7 cellular contexts compared by ENCODE assay signal in genomic region chr11:62730076-62730475, GRCh38. TPM values are rescaled to one million over a fixed set of nuclear protein-coding genes. Genes with fewer than 3 reads are reported as not detected.
DNase-seq lines count a peak whose midpoint lies in the region; ATAC-seq, FAIRE-seq and TF ChIP-seq lines count a peak whose summit lies in the region.
"Not testable (repeated sequence)": the region's sequence is repeated elsewhere in the genome, so short reads cannot be mapped to it uniquely, and the experiment has no call there.
"Had no signal": no experiment of that assay in that cellular context is flagged by ENCODE, and none has a peak within 500 bp of the region (broad histone marks: within the 10 kb centered on the region; RNA-seq: fewer than 3 reads in every experiment).

No MANE protein-coding gene starts in this region.

- H3K27ac Mint-ChIP-seq in CD4-positive, CD25-positive, alpha-beta regulatory T cell = peak overlapping the region in 2 of 3 donors; percentile 14 to 80
- H3K27ac Mint-ChIP-seq in activated T-helper 1 cell treated with anti-CD3 and anti-CD28 coated beads, Interleukin-12 subunit alpha, Interleukin-12 subunit beta, Interleukin-2, Interleukin-4 antibody, amounts not matched to agents 30 ng/mL and 10 ng/mL and 1 ng/mL, durations not matched to agents 14 hours and 24 hours and 36 hours = not testable (repeated sequence)

- peaks cover 16% of the 10 kb centered on the region for H3K23me2 ChIP-seq in H1 (ENCODE audit: low read depth, low read length)

- H4K91ac ChIP-seq in H1 (replicated peaks; ENCODE audit: insufficient read length, low read length) = not testable (repeated sequence)

- H3K27ac ChIP-seq in CD4-positive, CD25-positive, alpha-beta regulatory T cell (ENCODE audit: insufficient read depth, low read length, poor library complexity, severe bottlenecking); H1 (ENCODE audit: low read depth, low read length); mesendoderm (ENCODE audit: low read depth, low read length); skeletal muscle tissue (ENCODE audit: low read depth, low read length): not testable (repeated sequence)

- H3K4me2 ChIP-seq in H1 (ENCODE audit: insufficient read depth in 1 of 2, low read depth in 2 of 2, low read length in 2 of 2) = peak overlapping the region; percentile 34 to 93; a peak in 2 of 4 replicates
- not testable (repeated sequence) for H3K4me2 ChIP-seq in mesendoderm (ENCODE audit: low read length)

- POLR2A ChIA-PET in H1 (lab: Charles Lee; ENCODE audit: partially characterized antibody) = interaction anchor here (0.8 to 10.9 kb wide), 11 partner anchors 9 to 124 kb away, joined by 3 to 192 read pairs (median 6); partner anchors contain the start of genes BSCL2, GNG3, TAF6L and TMEM179B

- not testable (repeated sequence) for TF ChIP-seq RAD21 in H1 (IDR thresholded peaks at IDR 0.05 in 1 of 2, conservative IDR thresholded peaks at IDR 0.05 in 1 of 2; ENCODE audit: low read depth in 2 of 2, low read length in 2 of 2)

- not testable (repeated sequence) for H3K9me3 ChIP-seq in CD4-positive, CD25-positive, alpha-beta regulatory T cell (ENCODE audit: control insufficient read depth in 2 of 2, low read length in 2 of 2); H1 (ENCODE audit: insufficient read depth in 2 of 2, low read depth in 1 of 2, low read length in 1 of 2); skeletal muscle tissue (ENCODE audit: control insufficient read depth in 3 of 3, low read length in 3 of 3)

- not testable (repeated sequence) for H2BK15ac ChIP-seq in H1 (ENCODE audit: low read length); mesendoderm (replicated peaks; ENCODE audit: low read depth)

- peaks cover 13% of the 10 kb centered on the region for H3K27me3 Mint-ChIP-seq in CD4-positive, CD25-positive, alpha-beta regulatory T cell
- not testable (repeated sequence) for H3K27me3 Mint-ChIP-seq in activated T-helper 1 cell treated with anti-CD3 and anti-CD28 coated beads, Interleukin-12 subunit alpha, Interleukin-12 subunit beta, Interleukin-2, Interleukin-4 antibody, amounts not matched to agents 30 ng/mL and 10 ng/mL and 1 ng/mL, durations not matched to agents 14 hours and 24 hours and 36 hours (ENCODE audit: insufficient read depth)

- peaks cover 4 to 12% of the 10 kb centered on the region in 2 experiments for H4K20me1 ChIP-seq in H1 (replicated peaks in 1 of 2; ENCODE audit: control insufficient read depth in 1 of 2, insufficient read depth in 2 of 2, low read length in 2 of 2)

- ATAC-seq in CD4-positive, CD25-positive, alpha-beta regulatory T cell (ENCODE audit: low read depth in 2 of 2) = not testable (repeated sequence)

- H2AFZ ChIP-seq in H1 (ENCODE audit: low read length) = not testable (repeated sequence)

- FAIRE-seq in H1 (lab: Jason Lieb, UNC) = not testable (repeated sequence)

- WGBS in H1 (ENCODE audit: extremely low coverage in 1 of 2, insufficient coverage in 1 of 2, insufficient read length in 1 of 2, insufficient replicate concordance in 2 of 2, low coverage in 1 of 2, low lambda C conversion rate in 2 of 2, missing lambda C conversion rate in 1 of 2), 2 experiments = 86% methylated on average over 14 of the region's 14 CpGs; no CpG with 5 or more reads in 1 of the 2 experiments
- WGBS in mesendoderm (ENCODE audit: extremely low coverage, insufficient coverage, low lambda C conversion rate) = no CpG with 5 or more reads among the region's 14 CpGs

- not testable (repeated sequence) for H3K4ac ChIP-seq in H1 (replicated peaks; ENCODE audit: insufficient read length, low read depth, low read length); mesendoderm (ENCODE audit: low read depth, low read length)

- not testable (repeated sequence) for TF ChIP-seq POLR2A in NB4 (IDR thresholded peaks at IDR 0.05; ENCODE audit: extremely low read depth, insufficient read length); H1 (IDR thresholded peaks at IDR 0.05; ENCODE audit: control extremely low read depth in 1 of 2, low read depth in 2 of 2, low read length in 2 of 2)

- peaks cover 22% of the 10 kb centered on the region for H3K36me3 ChIP-seq in CD4-positive, CD25-positive, alpha-beta regulatory T cell (ENCODE audit: control insufficient read depth, insufficient read depth, low read length)
- H3K36me3 ChIP-seq in H1 (ENCODE audit: control insufficient read depth in 2 of 4, insufficient read depth in 4 of 4, low read length in 3 of 4) (peaks cover 1 to 14% (median 4%) of the 10 kb centered on the region in 4 experiments; a peak in 6 of 8 replicates), skeletal muscle tissue (ENCODE audit: control insufficient read depth in 3 of 3, insufficient read depth in 3 of 3, low read length in 3 of 3) (peaks cover 9 to 21% (median 14%) of the 10 kb centered on the region in 3 donors)
- not testable (repeated sequence) for H3K36me3 ChIP-seq in mesendoderm (ENCODE audit: control insufficient read depth, insufficient read depth, low read length)

- not testable (repeated sequence) for H4K8ac ChIP-seq in H1 (ENCODE audit: extremely low read depth, insufficient read depth, low read length); mesendoderm (ENCODE audit: low read depth, low read length)

- H3K4me3 Mint-ChIP-seq in CD4-positive, CD25-positive, alpha-beta regulatory T cell = peak overlapping the region; percentile 67 to 96 (median 84)
- peak overlapping the region; percentile 91 for H3K4me3 Mint-ChIP-seq in activated T-helper 1 cell treated with anti-CD3 and anti-CD28 coated beads, Interleukin-12 subunit alpha, Interleukin-12 subunit beta, Interleukin-2, Interleukin-4 antibody, amounts not matched to agents 30 ng/mL and 10 ng/mL and 1 ng/mL, durations not matched to agents 14 hours and 24 hours and 36 hours

- not testable (repeated sequence) for TF ChIP-seq CTCF in NB4 (IDR thresholded peaks at IDR 0.05; ENCODE audit: low read depth, low read length); H1 (IDR thresholded peaks at IDR 0.05; ENCODE audit: control extremely low read depth in 1 of 3, insufficient read depth in 1 of 3, low read depth in 1 of 3, low read length in 3 of 3)

- not testable (repeated sequence) for H4K5ac ChIP-seq in H1 (ENCODE audit: insufficient read length, low read depth, low read length); mesendoderm (ENCODE audit: low read length)

- TF ChIP-seq EP300 in H1 (IDR thresholded peaks at IDR 0.05; ENCODE audit: borderline replicate concordance in 1 of 2, low read depth in 2 of 2, low read length in 2 of 2) = not testable (repeated sequence)

- peaks cover 14 to 46% (median 26%) of the 10 kb centered on the region in 4 donors for H3K4me1 Mint-ChIP-seq in CD4-positive, CD25-positive, alpha-beta regulatory T cell
- peaks cover 23% of the 10 kb centered on the region for H3K4me1 Mint-ChIP-seq in activated T-helper 1 cell treated with anti-CD3 and anti-CD28 coated beads, Interleukin-12 subunit alpha, Interleukin-12 subunit beta, Interleukin-2, Interleukin-4 antibody, amounts not matched to agents 30 ng/mL and 10 ng/mL and 1 ng/mL, durations not matched to agents 14 hours and 24 hours and 36 hours (ENCODE audit: low read depth)

- H3K56ac ChIP-seq in H1 (replicated peaks; ENCODE audit: insufficient read length, low read depth, low read length); mesendoderm (ENCODE audit: low read length): not testable (repeated sequence)

- H3K4me3 ChIP-seq in CD4-positive, CD25-positive, alpha-beta regulatory T cell (ENCODE audit: low read depth, low read length) = peak overlapping the region; percentile 77
- H3K4me3 ChIP-seq in NB4 (ENCODE audit: low read depth, low read length) (peak overlapping the region; percentile 98), H1 (ENCODE audit: extremely low read depth in 1 of 4, insufficient read depth in 2 of 4, low read depth in 3 of 4, low read length in 4 of 4) (peak overlapping the region in 1 of 4 experiments; percentile 87; a peak in 1 of 8 replicates), skeletal muscle tissue (ENCODE audit: low read length in 3 of 3) (peak overlapping the region in 2 of 3 donors; percentile 48 to 51)
- H3K4me3 ChIP-seq in mesendoderm (ENCODE audit: low read length) = not testable (repeated sequence)

- DNase-seq in CD4-positive, CD25-positive, alpha-beta regulatory T cell; NB4 (ENCODE audit: low read depth); activated T-helper 1 cell treated with anti-CD3 and anti-CD28 coated beads, Interleukin-12 subunit alpha, Interleukin-12 subunit beta, Interleukin-2, Interleukin-4 antibody, amounts not matched to agents 30 ng/mL and 10 ng/mL and 1 ng/mL, durations not matched to agents 14 hours and 24 hours and 36 hours (ENCODE audit: low spot score); H1 (ENCODE audit: low read depth in 1 of 2, low spot score in 2 of 2); mesendoderm: not testable (repeated sequence)

- H2AK5ac ChIP-seq in H1 (ENCODE audit: low read depth, low read length); mesendoderm (ENCODE audit: low read length): not testable (repeated sequence)

- H3K79me1 ChIP-seq in H1 (ENCODE audit: low read depth, low read length); mesendoderm (ENCODE audit: low read length): not testable (repeated sequence)

- not testable (repeated sequence) for H2BK5ac ChIP-seq in H1 (ENCODE audit: low read depth, low read length); mesendoderm (ENCODE audit: low read length)

- H3K79me2 ChIP-seq in H1 (ENCODE audit: control insufficient read depth in 1 of 2, insufficient read depth in 2 of 2, low read length in 2 of 2) = peaks cover 15 to 50% of the 10 kb centered on the region in 2 experiments
- H3K79me2 ChIP-seq in mesendoderm (ENCODE audit: control insufficient read depth, insufficient read depth, low read length) = peaks cover 34% of the 10 kb centered on the region

- CTCF ChIA-PET in H1 (lab: Charles Lee; ENCODE audit: partially characterized antibody) = interaction anchor here (0.5 to 6.1 kb wide), 12 partner anchors 11 to 440 kb away, joined by 3 to 45 read pairs (median 4); partner anchors contain the start of genes LBHD1, TAF6L, TMEM179B and ZBTB3

- not testable (repeated sequence) for H3K18ac ChIP-seq in H1 (ENCODE audit: extremely low read depth, low read length); mesendoderm (ENCODE audit: low read length)

- not testable (repeated sequence) for H3K14ac ChIP-seq in H1 (ENCODE audit: insufficient read length)

- H2BK20ac ChIP-seq in H1 (ENCODE audit: low read length) = not testable (repeated sequence)

- H2BK12ac ChIP-seq in H1 (ENCODE audit: low read depth, low read length) = not testable (repeated sequence)

- peaks cover 40% of the 10 kb centered on the region for H3K4me1 ChIP-seq in CD4-positive, CD25-positive, alpha-beta regulatory T cell (ENCODE audit: control insufficient read depth, insufficient read depth, low read length, poor library complexity, severe bottlenecking)
- H3K4me1 ChIP-seq in H1 (replicated peaks in 1 of 4; ENCODE audit: control insufficient read depth in 3 of 4, insufficient read depth in 4 of 4, low read length in 3 of 4); mesendoderm (ENCODE audit: control insufficient read depth, low read depth, low read length): not testable (repeated sequence)
- peaks cover 19 to 39% (median 23%) of the 10 kb centered on the region in 3 donors for H3K4me1 ChIP-seq in skeletal muscle tissue (ENCODE audit: control insufficient read depth in 3 of 3, insufficient read depth in 3 of 3, low read length in 3 of 3)

- H3K9me3 Mint-ChIP-seq in CD4-positive, CD25-positive, alpha-beta regulatory T cell; activated T-helper 1 cell treated with anti-CD3 and anti-CD28 coated beads, Interleukin-12 subunit alpha, Interleukin-12 subunit beta, Interleukin-2, Interleukin-4 antibody, amounts not matched to agents 30 ng/mL and 10 ng/mL and 1 ng/mL, durations not matched to agents 14 hours and 24 hours and 36 hours: not testable (repeated sequence)

- H3K27me3 ChIP-seq in CD4-positive, CD25-positive, alpha-beta regulatory T cell (ENCODE audit: control insufficient read depth, insufficient read depth, low read length); H1 (replicated peaks in 1 of 4; ENCODE audit: control insufficient read depth in 3 of 4, extremely low read depth in 1 of 4, insufficient read depth in 3 of 4, low read length in 3 of 4); mesendoderm (ENCODE audit: insufficient read depth, low read length, poor library complexity); skeletal muscle tissue (ENCODE audit: control insufficient read depth in 3 of 3, insufficient read depth in 3 of 3, low read length in 3 of 3): not testable (repeated sequence)

- H3K36me3 Mint-ChIP-seq in CD4-positive, CD25-positive, alpha-beta regulatory T cell = peaks cover 11% of the 10 kb centered on the region
- H3K36me3 Mint-ChIP-seq in activated T-helper 1 cell treated with anti-CD3 and anti-CD28 coated beads, Interleukin-12 subunit alpha, Interleukin-12 subunit beta, Interleukin-2, Interleukin-4 antibody, amounts not matched to agents 30 ng/mL and 10 ng/mL and 1 ng/mL, durations not matched to agents 14 hours and 24 hours and 36 hours (ENCODE audit: low read depth) = peaks cover 25% of the 10 kb centered on the region

- not testable (repeated sequence) for H3K23ac ChIP-seq in H1 (ENCODE audit: insufficient read length); mesendoderm (ENCODE audit: low read length)

- intact Hi-C loops in activated T-helper 1 cell treated with anti-CD3 and anti-CD28 coated beads, Interleukin-12 subunit alpha, Interleukin-12 subunit beta, Interleukin-2, Interleukin-4 antibody, amounts not matched to agents 30 ng/mL and 10 ng/mL and 1 ng/mL, durations not matched to agents 14 hours and 24 hours and 36 hours (cut with micrococcal nuclease) = not testable (repeated sequence)

- H2BK120ac ChIP-seq in H1 (replicated peaks; ENCODE audit: low read depth, low read length); mesendoderm (ENCODE audit: low read depth, low read length): not testable (repeated sequence)

- not testable (repeated sequence) for H3K9ac ChIP-seq in H1 (replicated peaks in 1 of 4; ENCODE audit: extremely low read depth in 1 of 4, low read depth in 3 of 4, low read length in 3 of 4)
- H3K9ac ChIP-seq in mesendoderm (ENCODE audit: low read length) = peak overlapping the region; percentile 27
- H3K9ac ChIP-seq in skeletal muscle tissue (ENCODE audit: low read depth in 1 of 3, low read length in 3 of 3) = peak overlapping the region; percentile 38 to 68 (median 40)

RNA-seq across cellular contexts. Expression of gene TTC9C, which starts 1.8 kb away (rescaled TPM):
- total RNA-seq in CD4-positive, CD25-positive, alpha-beta regulatory T cell = 19.4 TPM
- polyA plus RNA-seq in CD4-positive, CD25-positive, alpha-beta regulatory T cell = 10 to 100 TPM; 27.6 to 39.5 (median 31.6) TPM
- total RNA-seq in activated T-helper 1 cell treated with anti-CD3 and anti-CD28 coated beads, Interleukin-12 subunit alpha, Interleukin-12 subunit beta, Interleukin-2, Interleukin-4 antibody, amounts not matched to agents 30 ng/mL and 10 ng/mL and 1 ng/mL, durations not matched to agents 14 hours and 24 hours and 36 hours = 36.4 and 38.0 TPM in 2 replicates
- 34.1 and 34.5 TPM in 2 replicates for total RNA-seq in H1 (2021; fragmentation: NEBNext Ultra II Directional; extraction: Animal tissue kit (Norgen Biotek cat#: 25700))
- 25.4 and 28.1 TPM in 2 replicates for polyA plus RNA-seq in H1 (2011; rRNA removed)
- polyA plus RNA-seq in H1 (2011; cell fraction: cytosol; rRNA removed) = 39.2 TPM
- polyA plus RNA-seq in H1 (2011; cell fraction: nucleus; rRNA removed) = 26.6 TPM
- polyA plus RNA-seq in H1 (2012, experiment 1 of 2) = 40.6 to 47.5 TPM (median 42.9 TPM) in 4 replicates
- polyA plus RNA-seq in H1 (2012, experiment 2 of 2) = 37.9 TPM
- 46.7 TPM for polyA plus RNA-seq in H1 (2013, experiment 1 of 2)
- 51.5 TPM for polyA plus RNA-seq in H1 (2013, experiment 2 of 2)
- polyA minus RNA-seq in H1 (2011; rRNA and poly(A)+ RNA removed) = 21.1 and 23.8 TPM in 2 replicates
- polyA minus RNA-seq in H1 (2011; cell fraction: cytosol; rRNA and poly(A)+ RNA removed) = 9.5 TPM
- 16.9 TPM for polyA minus RNA-seq in H1 (2011; cell fraction: nucleus; rRNA and poly(A)+ RNA removed)
- 41.8 TPM for polyA plus RNA-seq in mesendoderm (2013, experiment 1 of 2)
- 41.4 TPM for polyA plus RNA-seq in mesendoderm (2013, experiment 2 of 2)
- 25.6 TPM for total RNA-seq in skeletal muscle tissue

RNA-seq across cellular contexts. Expression of gene HNRNPUL2, which starts 2.8 kb away (rescaled TPM):
- total RNA-seq in CD4-positive, CD25-positive, alpha-beta regulatory T cell = 52.8 TPM
- 1 to 10 TPM in 3 of 4 donors, under 1 TPM in 1; 0.85 to 1.5 (median 1.2) TPM for polyA plus RNA-seq in CD4-positive, CD25-positive, alpha-beta regulatory T cell
- total RNA-seq in activated T-helper 1 cell treated with anti-CD3 and anti-CD28 coated beads, Interleukin-12 subunit alpha, Interleukin-12 subunit beta, Interleukin-2, Interleukin-4 antibody, amounts not matched to agents 30 ng/mL and 10 ng/mL and 1 ng/mL, durations not matched to agents 14 hours and 24 hours and 36 hours = 53.0 and 55.2 TPM in 2 replicates
- 44.3 and 46.4 TPM in 2 replicates for total RNA-seq in H1 (2021; fragmentation: NEBNext Ultra II Directional; extraction: Animal tissue kit (Norgen Biotek cat#: 25700))
- polyA plus RNA-seq in H1 (2011; rRNA removed) = 12.7 and 14.9 TPM in 2 replicates
- 19.3 TPM for polyA plus RNA-seq in H1 (2011; cell fraction: cytosol; rRNA removed)
- 11.2 TPM for polyA plus RNA-seq in H1 (2011; cell fraction: nucleus; rRNA removed)
- polyA plus RNA-seq in H1 (2012, experiment 1 of 2) = 43.1 to 48.6 TPM (median 46.3 TPM) in 4 replicates
- 10.2 TPM for polyA plus RNA-seq in H1 (2012, experiment 2 of 2)
- polyA plus RNA-seq in H1 (2013, experiment 1 of 2) = 26.9 TPM
- polyA plus RNA-seq in H1 (2013, experiment 2 of 2) = 26.0 TPM
- 14.5 and 15.9 TPM in 2 replicates for polyA minus RNA-seq in H1 (2011; rRNA and poly(A)+ RNA removed)
- 17.6 TPM for polyA minus RNA-seq in H1 (2011; cell fraction: cytosol; rRNA and poly(A)+ RNA removed)
- 17.6 TPM for polyA minus RNA-seq in H1 (2011; cell fraction: nucleus; rRNA and poly(A)+ RNA removed)
- 28.5 TPM for polyA plus RNA-seq in mesendoderm (2013, experiment 1 of 2)
- 28.3 TPM for polyA plus RNA-seq in mesendoderm (2013, experiment 2 of 2)
- total RNA-seq in skeletal muscle tissue = 18.8 TPM

RNA-seq across cellular contexts. Expression of gene GNG3, which starts 22.6 kb away (rescaled TPM):
- not detected for total RNA-seq in CD4-positive, CD25-positive, alpha-beta regulatory T cell
- under 1 TPM in 2 of 4 donors, not detected in 2; 0.21 to 0.72 TPM for polyA plus RNA-seq in CD4-positive, CD25-positive, alpha-beta regulatory T cell
- not detected in 2 replicates for total RNA-seq in activated T-helper 1 cell treated with anti-CD3 and anti-CD28 coated beads, Interleukin-12 subunit alpha, Interleukin-12 subunit beta, Interleukin-2, Interleukin-4 antibody, amounts not matched to agents 30 ng/mL and 10 ng/mL and 1 ng/mL, durations not matched to agents 14 hours and 24 hours and 36 hours
- total RNA-seq in H1 (2021; fragmentation: NEBNext Ultra II Directional; extraction: Animal tissue kit (Norgen Biotek cat#: 25700)) = 4.9 and 6.4 TPM in 2 replicates
- 10.9 and 12.1 TPM in 2 replicates for polyA plus RNA-seq in H1 (2011; rRNA removed)
- 6.2 TPM for polyA plus RNA-seq in H1 (2011; cell fraction: cytosol; rRNA removed)
- polyA plus RNA-seq in H1 (2011; cell fraction: nucleus; rRNA removed) = 6.7 TPM
- polyA plus RNA-seq in H1 (2012, experiment 1 of 2) = 8.8 to 11.0 TPM (median 9.4 TPM) in 4 replicates
- 18.5 TPM for polyA plus RNA-seq in H1 (2012, experiment 2 of 2)
- polyA plus RNA-seq in H1 (2013, experiment 1 of 2) = 3.3 TPM
- 4.1 TPM for polyA plus RNA-seq in H1 (2013, experiment 2 of 2)
- 5.5 and 7.9 TPM in 2 replicates for polyA minus RNA-seq in H1 (2011; rRNA and poly(A)+ RNA removed)
- polyA minus RNA-seq in H1 (2011; cell fraction: cytosol; rRNA and poly(A)+ RNA removed) = 4.6 TPM
- 1.8 TPM for polyA minus RNA-seq in H1 (2011; cell fraction: nucleus; rRNA and poly(A)+ RNA removed)
- 5.2 TPM for polyA plus RNA-seq in mesendoderm (2013, experiment 1 of 2)
- 5.0 TPM for polyA plus RNA-seq in mesendoderm (2013, experiment 2 of 2)
- total RNA-seq in skeletal muscle tissue = not detected
- total RNA-seq: activated naive CD4-positive, alpha-beta T cell treated with anti-CD3 and anti-CD28 coated beads, Interleukin-2, amount 50 U/mL, for 72 hours had no signal

RNA-seq across cellular contexts. Expression of gene BSCL2, which starts 22.9 kb away (rescaled TPM):
- total RNA-seq in CD4-positive, CD25-positive, alpha-beta regulatory T cell = 23.9 TPM
- polyA plus RNA-seq in CD4-positive, CD25-positive, alpha-beta regulatory T cell = 10 to 100 TPM; 36.2 to 49.2 (median 42.9) TPM
- total RNA-seq in activated T-helper 1 cell treated with anti-CD3 and anti-CD28 coated beads, Interleukin-12 subunit alpha, Interleukin-12 subunit beta, Interleukin-2, Interleukin-4 antibody, amounts not matched to agents 30 ng/mL and 10 ng/mL and 1 ng/mL, durations not matched to agents 14 hours and 24 hours and 36 hours = 34.0 and 34.6 TPM in 2 replicates
- 59.5 and 73.7 TPM in 2 replicates for total RNA-seq in H1 (2021; fragmentation: NEBNext Ultra II Directional; extraction: Animal tissue kit (Norgen Biotek cat#: 25700))
- polyA plus RNA-seq in H1 (2011; rRNA removed) = 264 and 286 TPM in 2 replicates
- polyA plus RNA-seq in H1 (2011; cell fraction: cytosol; rRNA removed) = 123 TPM
- polyA plus RNA-seq in H1 (2011; cell fraction: nucleus; rRNA removed) = 173 TPM
- polyA plus RNA-seq in H1 (2012, experiment 1 of 2) = 70.0 to 120 TPM (median 108 TPM) in 4 replicates
- polyA plus RNA-seq in H1 (2012, experiment 2 of 2) = 184 TPM
- polyA plus RNA-seq in H1 (2013, experiment 1 of 2) = 89.2 TPM
- polyA plus RNA-seq in H1 (2013, experiment 2 of 2) = 99.4 TPM
- polyA minus RNA-seq in H1 (2011; rRNA and poly(A)+ RNA removed) = 159 and 168 TPM in 2 replicates
- polyA minus RNA-seq in H1 (2011; cell fraction: cytosol; rRNA and poly(A)+ RNA removed) = 39.3 TPM
- 59.6 TPM for polyA minus RNA-seq in H1 (2011; cell fraction: nucleus; rRNA and poly(A)+ RNA removed)
- 105 TPM for polyA plus RNA-seq in mesendoderm (2013, experiment 1 of 2)
- polyA plus RNA-seq in mesendoderm (2013, experiment 2 of 2) = 100 TPM
- total RNA-seq in skeletal muscle tissue = 19.8 TPM

RNA-seq across cellular contexts. Expression of gene ZBTB3, which starts 23.9 kb away (rescaled TPM):
- 8.5 TPM for total RNA-seq in CD4-positive, CD25-positive, alpha-beta regulatory T cell
- polyA plus RNA-seq in CD4-positive, CD25-positive, alpha-beta regulatory T cell = 1 to 10 TPM; 4.8 to 7.2 (median 5.5) TPM
- total RNA-seq in activated T-helper 1 cell treated with anti-CD3 and anti-CD28 coated beads, Interleukin-12 subunit alpha, Interleukin-12 subunit beta, Interleukin-2, Interleukin-4 antibody, amounts not matched to agents 30 ng/mL and 10 ng/mL and 1 ng/mL, durations not matched to agents 14 hours and 24 hours and 36 hours = 8.7 and 9.1 TPM in 2 replicates
- 76.5 and 76.9 TPM in 2 replicates for total RNA-seq in H1 (2021; fragmentation: NEBNext Ultra II Directional; extraction: Animal tissue kit (Norgen Biotek cat#: 25700))
- 30.2 and 39.5 TPM in 2 replicates for polyA plus RNA-seq in H1 (2011; rRNA removed)
- polyA plus RNA-seq in H1 (2011; cell fraction: cytosol; rRNA removed) = 32.4 TPM
- polyA plus RNA-seq in H1 (2011; cell fraction: nucleus; rRNA removed) = 42.7 TPM
- 25.8 to 27.7 TPM (median 26.2 TPM) in 4 replicates for polyA plus RNA-seq in H1 (2012, experiment 1 of 2)
- polyA plus RNA-seq in H1 (2012, experiment 2 of 2) = 15.5 TPM
- polyA plus RNA-seq in H1 (2013, experiment 1 of 2) = 90.5 TPM
- polyA plus RNA-seq in H1 (2013, experiment 2 of 2) = 90.7 TPM
- 56.6 and 78.4 TPM in 2 replicates for polyA minus RNA-seq in H1 (2011; rRNA and poly(A)+ RNA removed)
- polyA minus RNA-seq in H1 (2011; cell fraction: cytosol; rRNA and poly(A)+ RNA removed) = 36.3 TPM
- polyA minus RNA-seq in H1 (2011; cell fraction: nucleus; rRNA and poly(A)+ RNA removed) = 27.4 TPM
- 28.5 TPM for polyA plus RNA-seq in mesendoderm (2013, experiment 1 of 2)
- 28.8 TPM for polyA plus RNA-seq in mesendoderm (2013, experiment 2 of 2)
- 11.5 TPM for total RNA-seq in skeletal muscle tissue
